ENCODE assay signal across 3 cellular contexts in genomic region chr14:85959063-85959462, GRCh38.
TF ChIP-seq lines count a peak whose summit lies in the region.

No MANE protein-coding gene starts in this region.

TF ChIP-seq in HepG2, 621 proteins besides CTCF, POLR2A, EP300 and RAD21:
- no peak for TF ChIP-seq EED (CRISPR knock-in tag; IDR thresholded peaks at IDR 0.05)
- TF ChIP-seq DRAP1 (CRISPR knock-in tag; IDR thresholded peaks at IDR 0.05): no peak
- TF ChIP-seq ZNF878 (CRISPR knock-in tag; IDR thresholded peaks at IDR 0.05): no peak
- no peak for TF ChIP-seq IRF9 (CRISPR knock-in tag; IDR thresholded peaks at IDR 0.05; ENCODE audit: borderline replicate concordance)
- TF ChIP-seq DMAP1 (CRISPR knock-in tag; IDR thresholded peaks at IDR 0.05): no peak
- TF ChIP-seq MAFK (conservative IDR thresholded peaks at IDR 0.05 in 1 of 2, IDR thresholded peaks at IDR 0.05 in 1 of 2; ENCODE audit: low read length in 2 of 2): peak; percentile 41 to 72; a peak in 3 of 4 replicates
- no peak for TF ChIP-seq ZFP91 (CRISPR knock-in tag; IDR thresholded peaks at IDR 0.05; ENCODE audit: borderline replicate concordance)
- TF ChIP-seq ZNF296 (CRISPR knock-in tag; conservative IDR thresholded peaks at IDR 0.05): no peak
- TF ChIP-seq ZNF280B (CRISPR knock-in tag; IDR thresholded peaks at IDR 0.05; ENCODE audit: borderline replicate concordance): no peak
- TF ChIP-seq ZNF746 (CRISPR knock-in tag; IDR thresholded peaks at IDR 0.05): no peak
- TF ChIP-seq MAFF (IDR thresholded peaks at IDR 0.05; ENCODE audit: low read depth, low read length): peak; percentile 55; the same call in 1 of the 2 replicates
- no peak for TF ChIP-seq TARDBP (CRISPR knock-in tag; IDR thresholded peaks at IDR 0.05)
- no peak for TF ChIP-seq ZNF567 (CRISPR knock-in tag; IDR thresholded peaks at IDR 0.05; ENCODE audit: borderline replicate concordance)
TF ChIP-seq in HepG2: peak in this region for 2.

TF ChIP-seq in A549, 52 proteins besides CTCF, POLR2A, EP300 and RAD21:
- TF ChIP-seq MYC (IDR thresholded peaks at IDR 0.05; ENCODE audit: borderline replicate concordance, low read length): no peak
- TF ChIP-seq GATA3 (IDR thresholded peaks at IDR 0.05; ENCODE audit: borderline replicate concordance): no peak
- TF ChIP-seq ZC3H11A (IDR thresholded peaks at IDR 0.05): no peak
- TF ChIP-seq MAFK (IDR thresholded peaks at IDR 0.05; ENCODE audit: partially characterized antibody): peak; percentile 28
- no peak for TF ChIP-seq ZNF302 (CRISPR knock-in tag; IDR thresholded peaks at IDR 0.05)
- TF ChIP-seq FOXS1 (CRISPR knock-in tag; IDR thresholded peaks at IDR 0.05): no peak
- TF ChIP-seq HOXB5 (CRISPR knock-in tag; IDR thresholded peaks at IDR 0.05): no peak
TF ChIP-seq in A549: peak in this region for 1.

TF ChIP-seq in IMR-90, 13 proteins besides CTCF, POLR2A, EP300 and RAD21:
- no peak for TF ChIP-seq USF2 (IDR thresholded peaks at IDR 0.05; ENCODE audit: low read depth, low read length)
- TF ChIP-seq MAFK (IDR thresholded peaks at IDR 0.05; ENCODE audit: low read depth, low read length): peak; percentile 33; the same call in 1 of the 2 replicates
